12 cellular contexts compared by ENCODE assay signal in the genomic region with DNA sequence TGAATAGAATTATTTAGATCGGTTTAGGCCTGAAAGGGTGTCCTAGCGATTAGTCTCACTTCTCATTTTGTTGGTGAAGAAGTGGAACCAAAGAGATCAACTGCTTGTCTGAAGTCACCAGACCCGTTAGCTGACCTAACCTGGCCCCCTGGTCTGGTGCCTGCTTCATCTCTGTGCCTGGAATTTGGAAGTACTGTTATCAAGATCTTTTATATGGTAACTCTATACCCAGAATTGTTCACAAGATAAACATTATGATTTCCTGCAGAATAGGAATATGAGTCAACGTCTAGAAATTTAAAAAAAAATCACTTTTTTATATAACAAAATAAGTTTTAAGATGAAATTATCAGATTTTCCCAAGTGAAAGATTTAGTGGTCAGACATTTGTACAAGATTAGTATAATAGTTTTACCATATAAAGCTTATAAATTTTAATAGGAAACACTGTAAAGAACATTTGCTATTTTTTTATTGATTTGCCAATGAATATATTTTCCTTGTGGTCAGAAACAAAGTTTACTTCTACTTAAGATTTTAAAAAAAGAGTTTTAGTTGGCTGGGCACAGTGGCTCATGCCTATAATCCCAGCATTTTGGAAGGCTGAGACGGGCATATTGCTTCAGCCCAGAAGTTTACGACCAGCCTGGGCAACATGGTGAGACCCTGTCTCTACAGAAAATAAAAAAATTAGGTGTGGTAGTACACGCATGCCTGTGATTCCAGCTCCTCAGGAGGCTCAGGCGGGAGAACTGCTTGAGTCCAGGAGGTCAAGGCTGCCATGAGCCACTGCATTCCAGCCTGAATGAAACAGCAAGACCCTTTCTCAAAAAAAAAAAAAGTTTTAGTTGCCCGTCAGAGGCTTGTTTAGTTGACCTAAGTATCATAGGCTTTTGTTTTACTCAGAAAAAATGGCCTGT. TPM values are rescaled to one million over a fixed set of nuclear protein-coding genes. Genes with fewer than 3 reads are reported as not detected.
DNase-seq lines count a peak whose midpoint lies in the region; ATAC-seq, FAIRE-seq and TF ChIP-seq lines count a peak whose summit lies in the region.
"Had no signal": no experiment of that assay in that cellular context is flagged by ENCODE, and none has a peak within 500 bp of the region (broad histone marks: within the 10 kb centered on the region; RNA-seq: fewer than 3 reads in every experiment).

No MANE protein-coding gene starts in this region.

- POLR2A ChIA-PET in GM12878 (lab: Charles Lee): no interaction called here

- no peak for TF ChIP-seq POLR2A in GM12878 (IDR thresholded peaks at IDR 0.05; ENCODE audit: low read depth, low read length)
- TF ChIP-seq POLR2A in adrenal gland (IDR thresholded peaks at IDR 0.05): no peak

- peaks cover 21% of the 10 kb centered on the region for H3K36me3 Mint-ChIP-seq in neural progenitor cell

- H3K4me3 ChIP-seq in GM12878 (no peak overlapping the region), neural progenitor cell (no peak overlapping the region), mammary epithelial cell (replicated peaks in 1 of 3; ENCODE audit: insufficient read depth in 1 of 3, low read depth in 2 of 3, low read length in 3 of 3) (no peak overlapping the region), adrenal gland (no peak overlapping the region)

- H3K4me1 Mint-ChIP-seq in neural progenitor cell: peaks cover 8% of the 10 kb centered on the region
- H3K4me1 Mint-ChIP-seq: activated naive CD4-positive, alpha-beta T cell treated with anti-CD3 and anti-CD28 coated beads, Interleukin-2, amount 50 U/mL, for 24 hours; CD4-positive, alpha-beta memory T cell had no signal

- H3K9me3 Mint-ChIP-seq in neural progenitor cell: no peaks in the 10 kb centered on the region
- H3K9me3 Mint-ChIP-seq: activated naive CD4-positive, alpha-beta T cell treated with anti-CD3 and anti-CD28 coated beads, Interleukin-2, amount 50 U/mL, for 24 hours; CD4-positive, alpha-beta memory T cell had no signal

- 75% methylated on average over 9 of the region's 9 CpGs for WGBS in GM12878 (ENCODE audit: insufficient coverage, insufficient replicate concordance, low lambda C conversion rate, missing lambda C conversion rate)
- 87% methylated on average over 6 of the region's 9 CpGs for WGBS in mammary epithelial cell (ENCODE audit: low coverage, missing lambda C conversion rate)
- 78 to 89% (median 85%) methylated on average over 9 of the region's 9 CpGs for WGBS in adrenal gland, 4 donors

- no peak overlapping the region for H2AFZ ChIP-seq in GM12878 (ENCODE audit: control insufficient read depth, low read depth, low read length)
- no peak overlapping the region for H2AFZ ChIP-seq in neural progenitor cell (replicated peaks)
- no peak overlapping the region for H2AFZ ChIP-seq in mammary epithelial cell (ENCODE audit: low read depth, low read length)

- H3K4me1 ChIP-seq in GM12878 (ENCODE audit: control insufficient read depth, insufficient read depth, low read length) (0 out of 2 replicates have a peak, but pooled peaks cover 4% of the 10 kb centered on the region), neural progenitor cell (no peaks in the 10 kb centered on the region), mammary epithelial cell (ENCODE audit: insufficient read depth, low read length) (no peaks in the 10 kb centered on the region), adrenal gland (replicated peaks in 1 of 2) (no peaks in the 10 kb centered on the region)

- H4K20me1 ChIP-seq in GM12878 (ENCODE audit: control insufficient read depth, insufficient read depth): no peaks in the 10 kb centered on the region
- H4K20me1 ChIP-seq in neural progenitor cell (ENCODE audit: low read depth): no peaks in the 10 kb centered on the region
- no peaks in the 10 kb centered on the region for H4K20me1 ChIP-seq in mammary epithelial cell (ENCODE audit: insufficient read depth, low read length)

- H3K9me3 ChIP-seq in GM12878 (replicated peaks; ENCODE audit: control insufficient read depth, insufficient read depth, low read length) (no peaks in the 10 kb centered on the region), neural progenitor cell (ENCODE audit: low read depth) (no peaks in the 10 kb centered on the region), mammary epithelial cell (replicated peaks; ENCODE audit: insufficient read depth, low read length) (no peaks in the 10 kb centered on the region), adrenal gland (replicated peaks in 1 of 3) (no peaks in the 10 kb centered on the region)

- H3K27me3 Mint-ChIP-seq in neural progenitor cell (ENCODE audit: insufficient read depth, low read depth): peaks cover 2% of the 10 kb centered on the region
- H3K27me3 Mint-ChIP-seq: activated naive CD4-positive, alpha-beta T cell treated with anti-CD3 and anti-CD28 coated beads, Interleukin-2, amount 50 U/mL, for 24 hours; CD4-positive, alpha-beta memory T cell had no signal

- ATAC-seq in GM12878 (no peak), HG02884 (IDR thresholded peaks at IDR 0.05; ENCODE audit: unreplicated experiment) (no peak)

- SMC1A ChIA-PET in GM12878 (lab: Charles Lee; ENCODE audit: uncharacterized antibody, unreplicated experiment): no interaction called here

- H3K27ac Mint-ChIP-seq in neural progenitor cell: peak overlapping the region; percentile 49
- H3K27ac Mint-ChIP-seq: activated naive CD4-positive, alpha-beta T cell treated with anti-CD3 and anti-CD28 coated beads, Interleukin-2, amount 50 U/mL, for 24 hours had no signal

- CTCF ChIA-PET in GM12878 (lab: Yijun Ruan, JAX) (no interaction called here), mammary epithelial cell (lab: Charles Lee; ENCODE audit: low non-redundant PET) (no interaction called here)

- peak; percentile 16 for DNase-seq in COLO829 (ENCODE audit: low spot score)
- DNase-seq in GM12878 (ENCODE audit: low read depth, low spot score): no peak
- DNase-seq in neural progenitor cell (ENCODE audit: low spot score): no peak
- DNase-seq in NCI-H2171 treated with DMSO at 0.1 percent for 48 hours (lab: John Stamatoyannopoulos, UW): no peak
- DNase-seq in mammary epithelial cell: no peak
- no peak for DNase-seq in adrenal gland
- DNase-seq: activated CD4-positive, alpha-beta T cell treated with anti-CD3 and anti-CD28 coated beads, Interleukin-2, amount 50 U/mL, for 1 hour; CD4-positive, alpha-beta memory T cell; NCI-H446 treated with DMSO at 0.1 percent for 48 hours had no signal

- intact Hi-C loops in GM12878 (cut with micrococcal nuclease; ENCODE audit: unreplicated experiment): no loop called here
- intact Hi-C loops in mammary epithelial cell (cut with micrococcal nuclease): no loop called here
- intact Hi-C loops in adrenal gland (cut with DNase I): no loop called here

- no peak overlapping the region for H3K4me3 Mint-ChIP-seq in neural progenitor cell
- H3K4me3 Mint-ChIP-seq: activated naive CD4-positive, alpha-beta T cell treated with anti-CD3 and anti-CD28 coated beads, Interleukin-2, amount 50 U/mL, for 24 hours; CD4-positive, alpha-beta memory T cell had no signal

- no peak for TF ChIP-seq CTCF in GM12878 (IDR thresholded peaks at IDR 0.05 in 2 of 3, conservative IDR thresholded peaks at IDR 0.05 in 1 of 3; ENCODE audit: control insufficient read depth in 2 of 3, extremely low read depth in 1 of 3, insufficient read depth in 1 of 3, low read depth in 3 of 3, low read length in 3 of 3)
- no peak for TF ChIP-seq CTCF in neural progenitor cell (IDR thresholded peaks at IDR 0.05)
- TF ChIP-seq CTCF in mammary epithelial cell (conservative IDR thresholded peaks at IDR 0.05 in 1 of 2, IDR thresholded peaks at IDR 0.05 in 1 of 2; ENCODE audit: extremely low read depth in 1 of 2, insufficient read depth in 1 of 2, low read depth in 1 of 2, low read length in 2 of 2): no peak
- no peak for TF ChIP-seq CTCF in adrenal gland (IDR thresholded peaks at IDR 0.05)

- RAD21 ChIA-PET in GM12878 (lab: Charles Lee; ENCODE audit: unreplicated experiment): no interaction called here

- no peak for FAIRE-seq in GM12878 (lab: Jason Lieb, UNC)

- in situ Hi-C loops in GM12878 (cut with MboI): no loop called here
- in situ Hi-C loops in mammary epithelial cell (cut with MboI; ENCODE audit: low sequenced_read_pairs in 2 of 2): no loop called here

- dilution Hi-C loops in mammary epithelial cell (cut with HindIII; ENCODE audit: low sequenced_read_pairs): no loop called here

- BruUV-seq in GM12878 (replicated peaks; lab: Mats Ljungman, UMichigan) (no TSS peak), mammary epithelial cell (replicated peaks; lab: Mats Ljungman, UMichigan) (no TSS peak)

- peak; percentile 53 for TF ChIP-seq EP300 in Ishikawa (IDR thresholded peaks at IDR 0.05; ENCODE audit: borderline replicate concordance)
- TF ChIP-seq EP300 in GM12878 (IDR thresholded peaks at IDR 0.05; ENCODE audit: borderline replicate concordance in 1 of 2, control insufficient read depth in 1 of 2, low read depth in 2 of 2, low read length in 2 of 2): no peak

- no peak overlapping the region for H3K9ac ChIP-seq in GM12878 (ENCODE audit: control insufficient read depth, insufficient read depth, low read length)
- H3K9ac ChIP-seq in neural progenitor cell: no peak overlapping the region
- no peak overlapping the region for H3K9ac ChIP-seq in mammary epithelial cell (ENCODE audit: insufficient read depth, low read length)

- H3K4me2 ChIP-seq in GM12878 (ENCODE audit: control insufficient read depth, insufficient read depth) (no peak overlapping the region), neural progenitor cell (no peak overlapping the region), mammary epithelial cell (ENCODE audit: insufficient read depth, low read depth, low read length) (no peak overlapping the region)

- no peaks in the 10 kb centered on the region for H3K27me3 ChIP-seq in GM12878 (replicated peaks in 1 of 2; ENCODE audit: control insufficient read depth in 2 of 2, insufficient read depth in 2 of 2, low read length in 1 of 2)
- no peaks in the 10 kb centered on the region for H3K27me3 ChIP-seq in neural progenitor cell
- H3K27me3 ChIP-seq in mammary epithelial cell (ENCODE audit: insufficient read depth, low read length): no peaks in the 10 kb centered on the region
- H3K27me3 ChIP-seq in adrenal gland: no peaks in the 10 kb centered on the region

- H3K79me2 ChIP-seq in GM12878 (ENCODE audit: control insufficient read depth, insufficient read depth, low read length): no peaks in the 10 kb centered on the region
- no peaks in the 10 kb centered on the region for H3K79me2 ChIP-seq in neural progenitor cell (ENCODE audit: low read depth)
- H3K79me2 ChIP-seq in mammary epithelial cell (ENCODE audit: insufficient read depth, low read length): no peaks in the 10 kb centered on the region

- TF ChIP-seq RAD21 in Ishikawa (IDR thresholded peaks at IDR 0.05; ENCODE audit: low read depth): no peak
- no peak for TF ChIP-seq RAD21 in GM12878 (IDR thresholded peaks at IDR 0.05; ENCODE audit: insufficient read depth, low read depth, low read length)

- H3K36me3 ChIP-seq in GM12878 (ENCODE audit: control insufficient read depth in 2 of 2, insufficient read depth in 2 of 2, low read length in 1 of 2) (peaks cover 1 to 37% of the 10 kb centered on the region in 2 experiments), neural progenitor cell (no peaks in the 10 kb centered on the region), mammary epithelial cell (ENCODE audit: insufficient read depth, low read length) (peaks cover 3% of the 10 kb centered on the region), adrenal gland (replicated peaks in 1 of 2) (no peaks in the 10 kb centered on the region)

- H3F3A ChIP-seq in neural progenitor cell (ENCODE audit: low read depth): no peaks in the 10 kb centered on the region

- no peak overlapping the region for H3K27ac ChIP-seq in GM12878 (ENCODE audit: control insufficient read depth, insufficient read depth)
- no peak overlapping the region for H3K27ac ChIP-seq in neural progenitor cell
- H3K27ac ChIP-seq in mammary epithelial cell (ENCODE audit: insufficient read depth, low read depth, low read length): no peak overlapping the region
- no peak overlapping the region for H3K27ac ChIP-seq in adrenal gland

RNA-seq across cellular contexts. Expression of a gene that starts 37.0 kb away (rescaled TPM):
- total RNA-seq in GM12878 (2013; cell fraction: nucleolus; rRNA removed): 17.9 and 22.6 TPM in 2 replicates
- total RNA-seq in GM12878 (2014; rRNA removed) (0.82 and 0.85 TPM in 2 replicates), GM12878 (2014; rRNA removed; fragmentation: Illumina TruSeq; extraction: Trizol) (0.55 and 0.81 TPM in 2 replicates), GM12878 (2021) (0.48 and 0.62 TPM in 2 replicates), neural progenitor cell (ENCODE audit: low replicate concordance) (0.69 and 1.3 TPM in 2 replicates), mammary epithelial cell (under 1 TPM; 0.49 to 0.50 TPM), adrenal gland (1 to 10 TPM in 2 of 8 donors, under 1 TPM in 5, not detected in 1; 0.14 to 1.8 (median 0.65) TPM)
- 5.1 TPM for polyA plus RNA-seq in GM12878 (2011; ENCODE audit: low read depth)
- polyA plus RNA-seq in GM12878 (2011; rRNA removed) (1.2 and 2.3 TPM in 2 replicates), GM12878 (2014; fragmentation: Illumina TruSeq; extraction: Trizol) (0.16 and 0.29 TPM in 2 replicates), GM12878 (2014; fragmentation: Nextera tagmentation; extraction: Ambion mirVana) (1 to 10 TPM; 1.5 to 2.3 TPM), GM12878 (2014; rRNA removed) (0.27 and 0.39 TPM in 2 replicates), GM12878 (2016; fragmentation: Nextera tagmentation; extraction: Ambion mirVana) (1 to 10 TPM; 4.5 to 5.2 TPM), mammary epithelial cell (0.12 TPM), adrenal gland (1 to 10 TPM in 2 of 3 donors, under 1 TPM in 1; 0.59 to 1.4 (median 1.1) TPM)
- polyA plus RNA-seq in GM12878 (2011; cell fraction: cytosol; rRNA removed): 0.13 and 0.24 TPM in 2 replicates
- polyA plus RNA-seq in GM12878 (2011; cell fraction: nucleus; rRNA removed): 3.6 and 4.5 TPM in 2 replicates
- 4.5 and 6.1 TPM in 2 replicates for polyA plus RNA-seq in GM12878 (2012)
- 1.1 and 2.4 TPM in 2 replicates for polyA minus RNA-seq in GM12878 (2011; rRNA and poly(A)+ RNA removed)
- 0.67 and 0.94 TPM in 2 replicates for polyA minus RNA-seq in GM12878 (2011; cell fraction: cytosol; rRNA and poly(A)+ RNA removed)
- 3.3 and 3.4 TPM in 2 replicates for polyA minus RNA-seq in GM12878 (2011; cell fraction: nucleus; rRNA and poly(A)+ RNA removed)
- polyA minus RNA-seq in mammary epithelial cell: not detected

RNA-seq across cellular contexts. Expression of a gene that starts 37.9 kb away (rescaled TPM):
- 92.7 and 109 TPM in 2 replicates for total RNA-seq in GM12878 (2013; cell fraction: nucleolus; rRNA removed)
- total RNA-seq in GM12878 (2014; rRNA removed) (21.0 and 26.8 TPM in 2 replicates), GM12878 (2014; rRNA removed; fragmentation: Illumina TruSeq; extraction: Trizol) (11.4 and 13.4 TPM in 2 replicates), GM12878 (2021) (18.6 and 19.9 TPM in 2 replicates), neural progenitor cell (ENCODE audit: low replicate concordance) (12.5 and 16.3 TPM in 2 replicates), mammary epithelial cell (1 to 10 TPM; 1.8 to 4.8 TPM), adrenal gland (10 to 100 TPM in 3 of 8 donors, 1 to 10 TPM in 5; 3.7 to 13.0 (median 6.7) TPM)
- polyA plus RNA-seq in GM12878 (2011; ENCODE audit: low read depth): 201 TPM
- polyA plus RNA-seq in GM12878 (2011; rRNA removed) (67.9 and 80.1 TPM in 2 replicates), GM12878 (2014; fragmentation: Illumina TruSeq; extraction: Trizol) (9.9 and 10.6 TPM in 2 replicates), GM12878 (2014; fragmentation: Nextera tagmentation; extraction: Ambion mirVana) (10 to 100 TPM; 24.1 to 24.2 TPM), GM12878 (2014; rRNA removed) (23.5 and 32.2 TPM in 2 replicates), GM12878 (2016; fragmentation: Nextera tagmentation; extraction: Ambion mirVana) (10 to 100 TPM; 52.1 to 57.3 TPM), mammary epithelial cell (11.6 TPM), adrenal gland (1 to 10 TPM; 4.6 to 8.2 (median 7.5) TPM)
- polyA plus RNA-seq in GM12878 (2011; cell fraction: cytosol; rRNA removed): 46.2 and 65.1 TPM in 2 replicates
- 48.1 and 72.6 TPM in 2 replicates for polyA plus RNA-seq in GM12878 (2011; cell fraction: nucleus; rRNA removed)
- 80.2 and 194 TPM in 2 replicates for polyA plus RNA-seq in GM12878 (2012)
- 28.2 and 31.1 TPM in 2 replicates for polyA minus RNA-seq in GM12878 (2011; rRNA and poly(A)+ RNA removed)
- polyA minus RNA-seq in GM12878 (2011; cell fraction: cytosol; rRNA and poly(A)+ RNA removed): 20.3 and 21.3 TPM in 2 replicates
- 57.9 and 60.2 TPM in 2 replicates for polyA minus RNA-seq in GM12878 (2011; cell fraction: nucleus; rRNA and poly(A)+ RNA removed)
- polyA minus RNA-seq in mammary epithelial cell: 8.4 TPM
